7 cellular contexts compared by ENCODE assay signal in genomic region chr9:16867571-16868311, GRCh38. TPM values are rescaled to one million over a fixed set of nuclear protein-coding genes. Genes with fewer than 3 reads are reported as not detected.
DNase-seq lines count a peak whose midpoint lies in the region; ATAC-seq and TF ChIP-seq lines count a peak whose summit lies in the region.

No MANE protein-coding gene starts in this region.

- H3K27ac ChIP-seq in lower lobe of right lung: peak overlapping the region; percentile 64

- H3K27ac Mint-ChIP-seq in type B pancreatic cell: peak overlapping the region; percentile 82

- DNase-seq in LHCN-M2 (ENCODE audit: low read depth) (peak; percentile 80), dedifferentiated amniotic fluid mesenchymal stem cell (ENCODE audit: extremely low spot score) (peak; percentile 49), lower lobe of right lung (no peak), type B pancreatic cell (ENCODE audit: extremely low spot score, unreplicated experiment) (no peak), NCI-H1105 (lab: John Stamatoyannopoulos, UW) (no peak), NCI-H1436 treated with DMSO at 0.1 percent for 48 hours (lab: John Stamatoyannopoulos, UW) (no peak)
- no peak for DNase-seq in activated T-cell treated with anti-CD3 and anti-CD28 coated beads, Interleukin-2, amount 50 U/mL, for 4 hours

- no peaks in the 10 kb centered on the region for H3K9me3 Mint-ChIP-seq in type B pancreatic cell
- no peaks in the 10 kb centered on the region for H3K9me3 Mint-ChIP-seq in activated T-cell treated with anti-CD3 and anti-CD28 coated beads, Interleukin-2, amount 50 U/mL, for 4 hours

- H3K4me1 Mint-ChIP-seq in type B pancreatic cell (ENCODE audit: unreplicated experiment): peaks cover 32% of the 10 kb centered on the region
- peaks cover 8% of the 10 kb centered on the region for H3K4me1 Mint-ChIP-seq in activated T-cell treated with anti-CD3 and anti-CD28 coated beads, Interleukin-2, amount 50 U/mL, for 4 hours (ENCODE audit: low read depth)

- H3K4me1 ChIP-seq in lower lobe of right lung: no peaks in the 10 kb centered on the region

- ATAC-seq in lower lobe of right lung: no peak
- ATAC-seq in activated T-cell treated with anti-CD3 and anti-CD28 coated beads, Interleukin-2, amount 50 U/mL, for 4 hours: no peak

- peak overlapping the region; percentile 17 for H3K4me3 ChIP-seq in lower lobe of right lung

- H3K27me3 Mint-ChIP-seq in type B pancreatic cell: peaks cover 34% of the 10 kb centered on the region
- peaks cover 27% of the 10 kb centered on the region for H3K27me3 Mint-ChIP-seq in activated T-cell treated with anti-CD3 and anti-CD28 coated beads, Interleukin-2, amount 50 U/mL, for 4 hours (ENCODE audit: low read depth)

- H3K36me3 Mint-ChIP-seq in type B pancreatic cell: no peaks in the 10 kb centered on the region
- no peaks in the 10 kb centered on the region for H3K36me3 Mint-ChIP-seq in activated T-cell treated with anti-CD3 and anti-CD28 coated beads, Interleukin-2, amount 50 U/mL, for 4 hours (ENCODE audit: insufficient read depth)

- no peak for TF ChIP-seq CTCF in lower lobe of right lung (IDR thresholded peaks at IDR 0.05)
- no peak for TF ChIP-seq CTCF in type B pancreatic cell (conservative IDR thresholded peaks at IDR 0.05)

- peak overlapping the region; percentile 98 for H3K4me3 Mint-ChIP-seq in type B pancreatic cell
- H3K4me3 Mint-ChIP-seq in activated T-cell treated with anti-CD3 and anti-CD28 coated beads, Interleukin-2, amount 50 U/mL, for 4 hours: no peak overlapping the region

- peaks cover 9% of the 10 kb centered on the region for H3K27me3 ChIP-seq in lower lobe of right lung (ENCODE audit: low read depth)

- intact Hi-C loops in lower lobe of right lung (cut with DNase I): no loop called here

- no peaks in the 10 kb centered on the region for H3K36me3 ChIP-seq in lower lobe of right lung

- H3K9me3 ChIP-seq in lower lobe of right lung: no peaks in the 10 kb centered on the region

RNA-seq across cellular contexts. Expression of gene BNC2, which starts 2.7 kb away (rescaled TPM):
- total RNA-seq in LHCN-M2 (2014; rRNA removed) (16.4 and 23.8 TPM in 2 replicates), lower lobe of right lung (15.0 TPM), type B pancreatic cell (ENCODE audit: low replicate concordance) (7.6 and 80.9 TPM in 2 replicates)
- polyA plus RNA-seq in LHCN-M2 (2012): 7.3 TPM
- total RNA-seq in activated T-cell treated with anti-CD3 and anti-CD28 coated beads, Interleukin-2, amount 50 U/mL, for 4 hours: under 1 TPM; 0.08 to 0.29 (median 0.25) TPM

Comparison
In these comparisons a context has a peak if more than half of its experiments do, and no peak if none do; other contexts are left out.
1. DNase-seq: peak in LHCN-M2 (single experiment) and dedifferentiated amniotic fluid mesenchymal stem cell (single experiment); none in lower lobe of right lung (single experiment), type B pancreatic cell (single experiment), NCI-H1105 (single experiment), activated T-cell treated with anti-CD3 and anti-CD28 coated beads, Interleukin-2, amount 50 U/mL, for 4 hours (single experiment) and NCI-H1436 treated with DMSO at 0.1 percent for 48 hours (single experiment).